24 cellular contexts compared by ENCODE assay signal in the genomic region with DNA sequence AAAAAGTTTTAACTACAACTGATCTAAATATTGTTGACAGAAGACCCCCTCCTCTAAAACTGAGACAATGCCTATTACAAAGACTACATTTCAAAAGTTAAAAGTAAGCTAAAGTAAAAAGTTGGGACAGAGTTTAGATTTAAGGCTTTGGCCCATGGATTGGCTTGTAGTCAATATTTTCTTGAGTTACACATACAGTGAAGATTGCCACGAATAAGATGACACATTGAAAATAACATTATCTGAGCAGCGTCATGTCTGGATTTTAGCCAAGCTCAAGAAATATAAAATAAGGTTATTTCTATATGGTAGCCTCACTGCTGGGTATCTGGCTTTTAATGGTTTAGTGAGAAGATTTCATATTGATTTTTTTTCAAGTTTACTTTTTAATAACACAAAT.
"Had no signal": no experiment of that assay in that cellular context is flagged by ENCODE, and none has a peak within 500 bp of the region (broad histone marks: within the 10 kb centered on the region; RNA-seq: fewer than 3 reads in every experiment).

No MANE protein-coding gene starts in this region.

- H3K4me3 ChIP-seq: MG63, PC-9 had no signal

- H3K27me3 Mint-ChIP-seq: activated CD4-positive, alpha-beta memory T cell treated with anti-CD3 and anti-CD28 coated beads, Interleukin-2, amount 10 ng/mL, durations not matched to agents 7 days and 5 days; activated CD4-positive, alpha-beta T cell treated with anti-CD3 and anti-CD28 coated beads for 36 hours had no signal

- H3K27me3 ChIP-seq: MG63 had no signal

- H3K36me3 ChIP-seq: MG63, WERI-Rb-1 had no signal

- H3K27ac ChIP-seq: PC-9, WERI-Rb-1 had no signal

- H3K4me1 Mint-ChIP-seq: activated CD4-positive, alpha-beta T cell treated with anti-CD3 and anti-CD28 coated beads for 36 hours; activated T-helper 17 cell treated with anti-CD3 and anti-CD28 coated beads, Interleukin-2, amount 50 U/mL, for 72 hours; T-helper 17 cell had no signal

- ATAC-seq: activated CD4-positive, alpha-beta T cell treated with anti-CD3 and anti-CD28 coated beads for 36 hours; activated T-helper 17 cell treated with anti-CD3 and anti-CD28 coated beads, Interleukin-2, amount 50 U/mL, for 72 hours; T-helper 17 cell had no signal

- DNase-seq: activated CD4-positive, alpha-beta memory T cell treated with anti-CD3 and anti-CD28 coated beads, Interleukin-2, amount 10 ng/mL, durations not matched to agents 7 days and 5 days; activated CD4-positive, alpha-beta T cell treated with anti-CD3 and anti-CD28 coated beads for 36 hours; activated CD4-positive, alpha-beta T cell treated with anti-CD3 and anti-CD28 coated beads, Interleukin-2, amount 50 U/mL, for 1 hour; activated gamma-delta T cell; activated naive CD4-positive, alpha-beta T cell treated with anti-CD3 and anti-CD28 coated beads for 36 hours; activated T-cell treated with anti-CD3 and anti-CD28 coated beads for 4 hours; activated T-cell treated with anti-CD3 and anti-CD28 coated beads, Interleukin-2, amount 50 U/mL, for 48 hours; amygdala; caudate nucleus; MV-4-11; NCI-H1105; NCI-H1436 treated with DMSO at 0.1 percent for 48 hours; NCI-H187 treated with DMSO at 0.1 percent for 48 hours; NCI-H2081 treated with DMSO at 0.1 percent for 48 hours; NCI-H446; NCI-H524; PC-9; SHP77 treated with DMSO at 0.1 percent for 48 hours; T-helper 17 cell; T1000; WERI-Rb-1 had no signal

- H3K4me3 Mint-ChIP-seq: activated CD4-positive, alpha-beta memory T cell treated with anti-CD3 and anti-CD28 coated beads, Interleukin-2, amount 10 ng/mL, durations not matched to agents 7 days and 5 days; activated CD4-positive, alpha-beta T cell treated with anti-CD3 and anti-CD28 coated beads for 36 hours; activated naive CD4-positive, alpha-beta T cell treated with anti-CD3 and anti-CD28 coated beads for 36 hours; activated naive CD8-positive, alpha-beta T cell; activated T-helper 17 cell treated with anti-CD3 and anti-CD28 coated beads, Interleukin-2, amount 50 U/mL, for 72 hours; T-helper 17 cell had no signal

- H3K27ac Mint-ChIP-seq: activated CD4-positive, alpha-beta memory T cell treated with anti-CD3 and anti-CD28 coated beads, Interleukin-2, amount 10 ng/mL, durations not matched to agents 7 days and 5 days; activated CD4-positive, alpha-beta T cell treated with anti-CD3 and anti-CD28 coated beads for 36 hours; activated naive CD4-positive, alpha-beta T cell treated with anti-CD3 and anti-CD28 coated beads for 36 hours; activated naive CD8-positive, alpha-beta T cell; activated T-helper 17 cell treated with anti-CD3 and anti-CD28 coated beads, Interleukin-2, amount 50 U/mL, for 72 hours; T-helper 17 cell had no signal

- H3K36me3 Mint-ChIP-seq: activated naive CD8-positive, alpha-beta T cell had no signal

- H3K4me2 ChIP-seq: PC-9 had no signal

- H2AFZ ChIP-seq: PC-9 had no signal
